1 cellular context compared by ENCODE assay signal in genomic region chr3:50319181-50319871, GRCh38.
TF ChIP-seq lines count a peak whose summit lies in the region.

No MANE protein-coding gene starts in this region.

TF ChIP-seq in endothelial cell of umbilical vein, 7 proteins besides CTCF, POLR2A, EP300 and RAD21:
- TF ChIP-seq EZH2 (IDR thresholded peaks at IDR 0.05; ENCODE audit: borderline replicate concordance, low read depth, low read length, severe bottlenecking) (no peak), FOS (IDR thresholded peaks at IDR 0.05; ENCODE audit: borderline replicate concordance, insufficient read depth, low read length) (no peak), POLR2AphosphoS5 (IDR thresholded peaks at IDR 0.05; ENCODE audit: insufficient read depth, low read depth, low read length) (no peak), MAX (IDR thresholded peaks at IDR 0.05; ENCODE audit: insufficient read depth, insufficient read length) (no peak), JUN (IDR thresholded peaks at IDR 0.05; ENCODE audit: borderline replicate concordance, insufficient read depth, insufficient read length, low read depth) (no peak), MYC (IDR thresholded peaks at IDR 0.05; ENCODE audit: low read depth, low read length) (no peak), GATA2 (IDR thresholded peaks at IDR 0.05; ENCODE audit: insufficient read depth, insufficient read length, low read depth, low read length) (no peak)
